ENCODE assay signal across 8 cellular contexts in genomic region chr3:58737644-58738043, GRCh38.
"Had no signal": no experiment of that assay in that cellular context is flagged by ENCODE, and none has a peak within 500 bp of the region (broad histone marks: within the 10 kb centered on the region; RNA-seq: fewer than 3 reads in every experiment).

No MANE protein-coding gene starts in this region.

- H3K9me3 Mint-ChIP-seq: GM23338, HFFc6 had no signal

- ATAC-seq: GM23338, HCT116, HepG2 had no signal

- H3K9me3 ChIP-seq: HAP-1 had no signal

- H3K36me3 Mint-ChIP-seq: IgD-negative memory B cell had no signal

- H3K36me3 ChIP-seq: HAP-1 had no signal

- H3K4me1 ChIP-seq: HAP-1 had no signal

- H3K27ac ChIP-seq: HL-60 had no signal

- DNase-seq: HFFc6, KBM-7 had no signal

- H3K27ac Mint-ChIP-seq: GM23338, HFFc6, IgD-negative memory B cell had no signal

- H3K4me1 Mint-ChIP-seq: GM23338, IgD-negative memory B cell had no signal

- H3K4me3 ChIP-seq: GM23338, HAP-1 had no signal

- H3K4me3 Mint-ChIP-seq: GM23338, HFFc6, IgD-negative memory B cell had no signal
